In genomic region chr14:68674538-68675232, GRCh38 we compare ENCODE assay signal across 17 cellular contexts.
A peak's percentile ranks its signal among the peaks of the same experiment; 100 is the strongest.
DNase-seq lines count a peak whose midpoint lies in the region; ATAC-seq, FAIRE-seq and TF ChIP-seq lines count a peak whose summit lies in the region.
"Had no signal": no experiment of that assay in that cellular context is flagged by ENCODE, and none has a peak within 500 bp of the region (broad histone marks: within the 10 kb centered on the region; RNA-seq: fewer than 3 reads in every experiment).

No MANE protein-coding gene starts in this region.

- no peaks in the 10 kb centered on the region for H3K9me3 Mint-ChIP-seq in HFFc6
- no peaks in the 10 kb centered on the region for H3K9me3 Mint-ChIP-seq in activated naive CD8-positive, alpha-beta T cell (ENCODE audit: low read depth)
- no peaks in the 10 kb centered on the region for H3K9me3 Mint-ChIP-seq in stimulated activated effector memory CD8-positive, alpha-beta T cell treated with anti-CD3 and anti-CD28 coated beads, Interleukin-12 subunit alpha, Interleukin-12 subunit beta, amount 100 ng/mL, for 72 hours
- H3K9me3 Mint-ChIP-seq: activated CD4-positive, alpha-beta memory T cell treated with anti-CD3 and anti-CD28 coated beads for 36 hours; activated T-helper 1 cell treated with anti-CD3 and anti-CD28 coated beads, Interleukin-12 subunit alpha, Interleukin-12 subunit beta, Interleukin-2, Interleukin-4 antibody, amounts not matched to agents 30 ng/mL and 10 ng/mL and 1 ng/mL, durations not matched to agents 14 hours and 24 hours and 36 hours had no signal

- H3K36me3 Mint-ChIP-seq in HFFc6 (ENCODE audit: low read depth), result peaks cover 4% of the 10 kb centered on the region; the same call in 1 of the 2 replicates
- peaks cover 2% of the 10 kb centered on the region for H3K36me3 Mint-ChIP-seq in activated naive CD8-positive, alpha-beta T cell
- no peaks in the 10 kb centered on the region for H3K36me3 Mint-ChIP-seq in stimulated activated effector memory CD8-positive, alpha-beta T cell treated with anti-CD3 and anti-CD28 coated beads, Interleukin-12 subunit alpha, Interleukin-12 subunit beta, amount 100 ng/mL, for 72 hours
- H3K36me3 Mint-ChIP-seq: activated CD4-positive, alpha-beta memory T cell treated with anti-CD3 and anti-CD28 coated beads for 36 hours; naive thymus-derived CD4-positive, alpha-beta T cell had no signal

- H3K9me2 ChIP-seq in hepatocyte (replicated peaks; ENCODE audit: insufficient read depth), result no peaks in the 10 kb centered on the region

- no peaks in the 10 kb centered on the region for H3K27me3 ChIP-seq in hepatocyte
- H3K27me3 ChIP-seq: Peyer's patch had no signal

- no peaks in the 10 kb centered on the region for H3K36me3 ChIP-seq in hepatocyte (replicated peaks; ENCODE audit: insufficient read depth, low read depth)
- H3K36me3 ChIP-seq: Peyer's patch, thoracic aorta had no signal

- H3K4me3 ChIP-seq in hepatocyte (no peak overlapping the region), coronary artery (no peak overlapping the region)
- H3K4me3 ChIP-seq: Peyer's patch, thoracic aorta had no signal

- no peak overlapping the region for H2AFZ ChIP-seq in hepatocyte

- no peaks in the 10 kb centered on the region for H3K9me3 ChIP-seq in hepatocyte (ENCODE audit: low read depth)
- H3K9me3 ChIP-seq: Peyer's patch, thoracic aorta had no signal

- H3K4me1 Mint-ChIP-seq in HFFc6 (ENCODE audit: low read depth), result peaks cover 56% of the 10 kb centered on the region
- H3K4me1 Mint-ChIP-seq in activated naive CD8-positive, alpha-beta T cell (ENCODE audit: low read depth), result peaks cover 13% of the 10 kb centered on the region
- H3K4me1 Mint-ChIP-seq in stimulated activated effector memory CD8-positive, alpha-beta T cell treated with anti-CD3 and anti-CD28 coated beads, Interleukin-12 subunit alpha, Interleukin-12 subunit beta, amount 100 ng/mL, for 72 hours, result peaks cover 8% of the 10 kb centered on the region

- peaks cover 2% of the 10 kb centered on the region; the same call in 1 of the 2 replicates for H3K27me3 Mint-ChIP-seq in HFFc6 (ENCODE audit: insufficient read depth)
- H3K27me3 Mint-ChIP-seq in activated naive CD8-positive, alpha-beta T cell, result no peaks in the 10 kb centered on the region
- H3K27me3 Mint-ChIP-seq: activated CD4-positive, alpha-beta memory T cell treated with anti-CD3 and anti-CD28 coated beads for 36 hours; naive thymus-derived CD4-positive, alpha-beta T cell had no signal

- no peaks in the 10 kb centered on the region for H4K20me1 ChIP-seq in hepatocyte (ENCODE audit: insufficient read depth, poor library complexity, severe bottlenecking)

- no peak for TF ChIP-seq CTCF in HFFc6 (IDR thresholded peaks at IDR 0.05)
- no peak for TF ChIP-seq CTCF in hepatocyte (IDR thresholded peaks at IDR 0.05; ENCODE audit: poor library complexity)
- no peak for TF ChIP-seq CTCF in coronary artery (IDR thresholded peaks at IDR 0.05)
- TF ChIP-seq CTCF in D721Med (IDR thresholded peaks at IDR 0.05; ENCODE audit: insufficient read depth, missing control alignments), result no peak

- peaks cover 33% of the 10 kb centered on the region for H3K4me1 ChIP-seq in hepatocyte (ENCODE audit: insufficient read depth)

- no peak for DNase-seq in HFFc6
- DNase-seq in hepatocyte (ENCODE audit: low spot score), result no peak
- DNase-seq in stimulated activated effector memory CD8-positive, alpha-beta T cell treated with anti-CD3 and anti-CD28 coated beads, Interleukin-12 subunit alpha, Interleukin-12 subunit beta, amount 100 ng/mL, for 72 hours (ENCODE audit: low spot score in 2 of 2), result no peak
- DNase-seq in coronary artery (ENCODE audit: low spot score), result no peak
- no peak for DNase-seq in D721Med (ENCODE audit: insufficient read length, low spot score)
- DNase-seq: activated CD4-positive, alpha-beta memory T cell treated with anti-CD3 and anti-CD28 coated beads for 36 hours; left ventricle myocardium superior; naive thymus-derived CD4-positive, alpha-beta T cell; NCI-H1930; NCI-H524 treated with DMSO at 0.1 percent for 48 hours; Peyer's patch; stimulated activated CD4-positive, alpha-beta T cell treated with anti-CD3 and anti-CD28 coated beads, Interleukin-1b, Interleukin-23, amount 100 ng/mL, for 48 hours had no signal

- FAIRE-seq in D721Med (lab: Jason Lieb, UNC), result no peak

- no peak for ATAC-seq in stimulated activated effector memory CD8-positive, alpha-beta T cell treated with anti-CD3 and anti-CD28 coated beads, Interleukin-12 subunit alpha, Interleukin-12 subunit beta, amount 100 ng/mL, for 72 hours
- ATAC-seq in GM18858 (IDR thresholded peaks at IDR 0.05; ENCODE audit: unreplicated experiment) (no peak), GM19328 (IDR thresholded peaks at IDR 0.05; ENCODE audit: unreplicated experiment) (no peak)
- ATAC-seq: left ventricle myocardium superior; naive thymus-derived CD4-positive, alpha-beta T cell had no signal

- peak overlapping the region; percentile 67 for H3K27ac ChIP-seq in hepatocyte
- H3K27ac ChIP-seq in coronary artery, result peak overlapping the region in 1 of 2 donors; percentile 9
- H3K27ac ChIP-seq: Peyer's patch, thoracic aorta had no signal

- H3K79me2 ChIP-seq in hepatocyte, result no peaks in the 10 kb centered on the region

- H3K4me3 Mint-ChIP-seq in HFFc6, result no peak overlapping the region
- H3K4me3 Mint-ChIP-seq in activated naive CD8-positive, alpha-beta T cell, result no peak overlapping the region
- H3K4me3 Mint-ChIP-seq in stimulated activated effector memory CD8-positive, alpha-beta T cell treated with anti-CD3 and anti-CD28 coated beads, Interleukin-12 subunit alpha, Interleukin-12 subunit beta, amount 100 ng/mL, for 72 hours, result no peak overlapping the region
- H3K4me3 Mint-ChIP-seq: activated CD4-positive, alpha-beta memory T cell treated with anti-CD3 and anti-CD28 coated beads for 36 hours; activated T-helper 1 cell treated with anti-CD3 and anti-CD28 coated beads, Interleukin-12 subunit alpha, Interleukin-12 subunit beta, Interleukin-2, Interleukin-4 antibody, amounts not matched to agents 30 ng/mL and 10 ng/mL and 1 ng/mL, durations not matched to agents 14 hours and 24 hours and 36 hours; naive thymus-derived CD4-positive, alpha-beta T cell had no signal

- 79% methylated on average over 5 of the region's 5 CpGs for WGBS in hepatocyte (ENCODE audit: low lambda C conversion rate, missing lambda C conversion rate)

- H3K27ac Mint-ChIP-seq in HFFc6, result peak overlapping the region; percentile 50
- H3K27ac Mint-ChIP-seq in activated naive CD8-positive, alpha-beta T cell, result peak overlapping the region; percentile 68
- H3K27ac Mint-ChIP-seq in stimulated activated effector memory CD8-positive, alpha-beta T cell treated with anti-CD3 and anti-CD28 coated beads, Interleukin-12 subunit alpha, Interleukin-12 subunit beta, amount 100 ng/mL, for 72 hours, result peak overlapping the region; percentile 74
- H3K27ac Mint-ChIP-seq: activated CD4-positive, alpha-beta memory T cell treated with anti-CD3 and anti-CD28 coated beads for 36 hours; activated T-helper 1 cell treated with anti-CD3 and anti-CD28 coated beads, Interleukin-12 subunit alpha, Interleukin-12 subunit beta, Interleukin-2, Interleukin-4 antibody, amounts not matched to agents 30 ng/mL and 10 ng/mL and 1 ng/mL, durations not matched to agents 14 hours and 24 hours and 36 hours had no signal

- no peak overlapping the region for H3K4me2 ChIP-seq in hepatocyte
